6 cellular contexts compared by ENCODE assay signal in the genomic region with DNA sequence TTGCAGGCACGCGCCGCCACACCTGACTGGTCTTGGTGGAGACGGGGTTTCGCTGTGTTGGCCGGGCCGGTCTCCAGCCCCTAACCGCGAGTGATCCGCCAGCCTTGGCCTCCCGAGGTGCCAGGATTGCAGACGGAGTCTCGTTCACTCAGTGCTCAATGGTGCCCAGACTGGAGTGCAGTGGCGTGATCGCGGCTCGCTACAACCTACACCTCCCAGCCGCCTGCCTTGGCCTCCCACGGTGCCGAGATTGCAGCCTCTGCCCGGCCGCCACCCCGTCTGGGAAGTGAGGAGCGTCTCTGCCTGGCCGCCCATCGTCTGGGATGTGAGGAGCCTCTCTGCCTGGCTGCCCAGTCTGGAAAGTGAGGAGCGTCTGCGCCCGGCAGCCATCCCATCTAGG. TPM values are rescaled to one million over a fixed set of nuclear protein-coding genes. Genes with fewer than 3 reads are reported as not detected.
"Had no signal": no experiment of that assay in that cellular context is flagged by ENCODE, and none has a peak within 500 bp of the region (broad histone marks: within the 10 kb centered on the region; RNA-seq: fewer than 3 reads in every experiment).

No MANE protein-coding gene starts in this region.

RNA-seq across cellular contexts. Expression of a gene that starts 30.4 kb away (rescaled TPM):
- total RNA-seq: osteocyte, pulmonary artery endothelial cell, right atrium auricular region, sigmoid colon had no signal
- polyA plus RNA-seq: naive thymus-derived CD8-positive, alpha-beta T cell; right cardiac atrium had no signal
